21 cellular contexts compared by ENCODE assay signal in the genomic region with DNA sequence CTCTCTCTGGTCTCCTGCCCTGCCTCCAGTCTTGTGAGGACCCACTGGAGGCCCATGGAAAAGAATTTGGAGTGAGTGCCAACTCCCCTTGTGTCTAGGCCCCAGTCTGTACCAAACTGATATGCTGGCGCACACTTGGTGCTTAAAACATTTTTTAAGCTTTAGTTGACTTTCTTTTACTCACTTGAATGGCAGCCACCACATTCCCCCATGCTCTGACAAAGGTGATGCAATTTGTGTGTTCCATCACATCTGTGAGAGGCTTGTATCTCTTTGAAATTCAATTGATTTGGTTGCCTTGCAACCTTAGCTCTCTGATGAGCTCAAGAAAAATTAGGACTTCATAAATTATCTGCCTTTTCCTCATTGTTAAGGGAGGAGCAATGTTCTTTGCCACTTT.
"Had no signal": no experiment of that assay in that cellular context is flagged by ENCODE, and none has a peak within 500 bp of the region (broad histone marks: within the 10 kb centered on the region; RNA-seq: fewer than 3 reads in every experiment).

No MANE protein-coding gene starts in this region.

- DNase-seq: activated CD4-positive, alpha-beta T cell treated with anti-CD3 and anti-CD28 coated beads for 36 hours; activated CD4-positive, alpha-beta T cell treated with anti-CD3 and anti-CD28 coated beads, Interleukin-2, amount 50 U/mL, for 48 hours; activated gamma-delta T cell; amygdala; body of pancreas; cortex of kidney; islet precursor cell; left colon; midbrain; nucleus accumbens; posterior cingulate gyrus; sigmoid colon; spleen; stimulated activated naive B cell treated with anti-CD40 and anti-IgM and Interleukin-4, amounts not matched to agents 10 μg/mL and 1 μg/mL and 100 μg/mL, for 72 hours had no signal

- H3K27ac ChIP-seq: body of pancreas, hepatocyte, sigmoid colon, spleen had no signal

- H3K9me3 ChIP-seq: body of pancreas, sigmoid colon, spleen had no signal

- H3K36me3 ChIP-seq: sigmoid colon, spleen had no signal

- H3K4me3 Mint-ChIP-seq: activated CD4-positive, alpha-beta T cell treated with anti-CD3 and anti-CD28 coated beads for 36 hours; activated naive CD8-positive, alpha-beta T cell; central memory CD8-positive, alpha-beta T cell; nephron; stimulated activated naive B cell treated with anti-CD40 and anti-IgM and Interleukin-4, amounts not matched to agents 10 μg/mL and 1 μg/mL and 100 μg/mL, for 72 hours; T-helper 2 cell treated with Interferon-gamma antibody and Interleukin-4, amounts not matched to agents 5 μg/mL and 100 μg/mL, for 36 hours; WTC11 had no signal

- H3K4me3 ChIP-seq: body of pancreas, hepatocyte, sigmoid colon, spleen had no signal

- H3K27me3 Mint-ChIP-seq: activated CD4-positive, alpha-beta T cell treated with anti-CD3 and anti-CD28 coated beads for 36 hours; activated naive CD8-positive, alpha-beta T cell; central memory CD8-positive, alpha-beta T cell; stimulated activated naive B cell treated with anti-CD40 and anti-IgM and Interleukin-4, amounts not matched to agents 10 μg/mL and 1 μg/mL and 100 μg/mL, for 72 hours had no signal

- H3K4me1 Mint-ChIP-seq: activated CD4-positive, alpha-beta T cell treated with anti-CD3 and anti-CD28 coated beads for 36 hours; central memory CD8-positive, alpha-beta T cell; nephron; WTC11 had no signal

- H3K36me3 Mint-ChIP-seq: activated naive CD8-positive, alpha-beta T cell; stimulated activated naive B cell treated with anti-CD40 and anti-IgM and Interleukin-4, amounts not matched to agents 10 μg/mL and 1 μg/mL and 100 μg/mL, for 72 hours; WTC11 had no signal

- H3K27ac Mint-ChIP-seq: activated CD4-positive, alpha-beta T cell treated with anti-CD3 and anti-CD28 coated beads for 36 hours; activated naive CD8-positive, alpha-beta T cell; stimulated activated naive B cell treated with anti-CD40 and anti-IgM and Interleukin-4, amounts not matched to agents 10 μg/mL and 1 μg/mL and 100 μg/mL, for 72 hours; T-helper 2 cell treated with Interferon-gamma antibody and Interleukin-4, amounts not matched to agents 5 μg/mL and 100 μg/mL, for 36 hours; WTC11 had no signal

- H3K79me2 ChIP-seq: hepatocyte had no signal

- H3K4me2 ChIP-seq: hepatocyte had no signal

- H3K9me3 Mint-ChIP-seq: central memory CD8-positive, alpha-beta T cell; stimulated activated naive B cell treated with anti-CD40 and anti-IgM and Interleukin-4, amounts not matched to agents 10 μg/mL and 1 μg/mL and 100 μg/mL, for 72 hours; T-helper 2 cell treated with Interferon-gamma antibody and Interleukin-4, amounts not matched to agents 5 μg/mL and 100 μg/mL, for 36 hours had no signal

- H3K27me3 ChIP-seq: body of pancreas, hepatocyte, sigmoid colon, spleen had no signal

- H2AFZ ChIP-seq: hepatocyte had no signal

- H3K4me1 ChIP-seq: body of pancreas, sigmoid colon, spleen had no signal

- ATAC-seq: activated CD4-positive, alpha-beta T cell treated with anti-CD3 and anti-CD28 coated beads for 36 hours; body of pancreas; esophagus mucosa; left colon; stimulated activated naive B cell treated with anti-CD40 and anti-IgM and Interleukin-4, amounts not matched to agents 10 μg/mL and 1 μg/mL and 100 μg/mL, for 72 hours; WTC11 had no signal
